Comparison of ENCODE assay signal across 24 cellular contexts in the genomic region with DNA sequence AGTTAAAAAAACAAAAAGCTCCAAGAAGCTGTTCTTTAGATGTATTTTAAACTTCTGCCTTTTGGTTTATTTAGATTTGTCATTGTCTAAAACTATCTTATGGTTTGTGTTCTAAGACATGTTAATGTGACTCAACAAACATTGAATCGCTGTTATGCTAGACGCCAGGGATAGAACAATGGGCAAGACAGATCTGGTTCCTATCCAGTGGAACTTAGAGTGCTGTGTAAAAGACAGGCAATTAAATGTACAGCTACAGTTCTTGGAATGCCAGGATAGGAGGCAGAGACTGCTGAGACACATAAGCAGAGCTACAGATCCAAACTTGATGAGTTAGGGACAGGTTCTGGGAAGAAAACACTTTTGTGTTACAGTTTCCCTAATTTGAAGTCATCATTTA. TPM values are rescaled to one million over a fixed set of nuclear protein-coding genes. Genes with fewer than 3 reads are reported as not detected.
A peak's percentile ranks its signal among the peaks of the same experiment; 100 is the strongest.
DNase-seq lines count a peak whose midpoint lies in the region; ATAC-seq, FAIRE-seq and TF ChIP-seq lines count a peak whose summit lies in the region.
"Had no signal": no experiment of that assay in that cellular context is flagged by ENCODE, and none has a peak within 500 bp of the region (broad histone marks: within the 10 kb centered on the region; RNA-seq: fewer than 3 reads in every experiment).

No MANE protein-coding gene starts in this region.

- no TSS peak for BruUV-seq in endothelial cell of umbilical vein (replicated peaks; lab: Mats Ljungman, UMichigan)

- H3K36me3 ChIP-seq in SK-N-MC (ENCODE audit: insufficient read depth, low read length): peaks cover 4% of the 10 kb centered on the region; the same call in 1 of the 2 replicates
- no peaks in the 10 kb centered on the region for H3K36me3 ChIP-seq in endothelial cell of umbilical vein (ENCODE audit: control insufficient read depth in 2 of 2, extremely low read depth in 1 of 2, insufficient read depth in 2 of 2, low read length in 2 of 2)
- no peaks in the 10 kb centered on the region for H3K36me3 ChIP-seq in mesendoderm (ENCODE audit: control insufficient read depth, insufficient read depth, low read length)

- intact Hi-C loops in endothelial cell of umbilical vein (cut with micrococcal nuclease) (no loop called here), left colon (cut with DNase I, micrococcal nuclease) (no loop called here)

- H3K18ac ChIP-seq in mesendoderm (ENCODE audit: low read length): no peak overlapping the region

- CTCF ChIA-PET in endothelial cell of umbilical vein (lab: Charles Lee): no interaction called here

- H3K79me2 ChIP-seq in endothelial cell of umbilical vein (ENCODE audit: control insufficient read depth, insufficient read depth, low read length) (no peaks in the 10 kb centered on the region), mesendoderm (ENCODE audit: control insufficient read depth, insufficient read depth, low read length) (no peaks in the 10 kb centered on the region)

- no peak overlapping the region for H3K56ac ChIP-seq in mesendoderm (ENCODE audit: low read length)

- no peaks in the 10 kb centered on the region for H4K20me1 ChIP-seq in endothelial cell of umbilical vein (replicated peaks; ENCODE audit: control insufficient read depth, extremely low read depth, insufficient read depth, low read length)

- H3K9me3 ChIP-seq in SK-N-MC (ENCODE audit: low read depth, low read length) (no peaks in the 10 kb centered on the region), endothelial cell of umbilical vein (replicated peaks; ENCODE audit: control insufficient read depth, insufficient read depth, low read length) (no peaks in the 10 kb centered on the region)
- H3K9me3 ChIP-seq: testis had no signal

- H2BK120ac ChIP-seq in mesendoderm (ENCODE audit: low read depth, low read length): no peak overlapping the region

- H3K27me3 ChIP-seq in endothelial cell of umbilical vein (ENCODE audit: control insufficient read depth in 2 of 2, insufficient read depth in 2 of 2, low read length in 2 of 2) (no peaks in the 10 kb centered on the region), mesendoderm (ENCODE audit: insufficient read depth, low read length, poor library complexity) (no peaks in the 10 kb centered on the region)
- H3K27me3 ChIP-seq: testis had no signal

- no peak overlapping the region for H2AK5ac ChIP-seq in mesendoderm (ENCODE audit: low read length)

- POLR2A ChIA-PET in endothelial cell of umbilical vein (lab: Charles Lee): no interaction called here

- H2AFZ ChIP-seq in endothelial cell of umbilical vein (ENCODE audit: low read depth, low read length): no peak overlapping the region

- WGBS in mesendoderm (ENCODE audit: extremely low coverage, insufficient coverage, low lambda C conversion rate): no CpG with 5 or more reads among the region's 2 CpGs

- H3K23ac ChIP-seq in mesendoderm (ENCODE audit: low read length): no peak overlapping the region

- FAIRE-seq in GM12892 (lab: Jason Lieb, UNC) (peak; percentile 21), endothelial cell of umbilical vein (lab: Jason Lieb, UNC) (peak; percentile 50)
- FAIRE-seq: GM12891 had no signal

- 0 out of 2 replicates have a peak overlapping the region, but pooled peaks have one; percentile 37 for H3K27ac ChIP-seq in SK-N-MC
- no peak overlapping the region for H3K27ac ChIP-seq in endothelial cell of umbilical vein (ENCODE audit: insufficient read depth, low read depth, low read length)
- no peak overlapping the region for H3K27ac ChIP-seq in mesendoderm (ENCODE audit: low read depth, low read length)
- H3K27ac ChIP-seq: C4-2B, KMS-11, testis had no signal

- H3K79me1 ChIP-seq in mesendoderm (ENCODE audit: low read length): no peaks in the 10 kb centered on the region

- H3K9ac ChIP-seq in SK-N-MC (ENCODE audit: insufficient read length) (no peak overlapping the region), endothelial cell of umbilical vein (replicated peaks; ENCODE audit: extremely low read depth, insufficient read depth, low read length) (no peak overlapping the region), mesendoderm (ENCODE audit: low read length) (no peak overlapping the region)
- H3K9ac ChIP-seq: KMS-11 had no signal

- TF ChIP-seq CTCF in endothelial cell of umbilical vein (IDR thresholded peaks at IDR 0.05; ENCODE audit: extremely low read depth in 1 of 2, insufficient read depth in 1 of 2, low read depth in 1 of 2, low read length in 2 of 2): no peak

- H4K5ac ChIP-seq in mesendoderm (ENCODE audit: low read length): no peak overlapping the region

- no peak overlapping the region for H2BK5ac ChIP-seq in mesendoderm (ENCODE audit: low read length)

- dilution Hi-C loops in endothelial cell of umbilical vein (cut with MboI; ENCODE audit: extremely low pct_ligation_motif_present, low sequenced_read_pairs): no loop called here

- H3K4me3 ChIP-seq in SK-N-MC (0 out of 2 replicates have a peak overlapping the region, but pooled peaks have one; percentile 11), endothelial cell of umbilical vein (replicated peaks in 1 of 3; ENCODE audit: insufficient read depth in 1 of 3, low read depth in 1 of 3, low read length in 3 of 3) (no peak overlapping the region), mesendoderm (ENCODE audit: low read length) (no peak overlapping the region)
- H3K4me3 ChIP-seq: testis had no signal

- peaks cover 6% of the 10 kb centered on the region for H3K4me1 ChIP-seq in endothelial cell of umbilical vein (ENCODE audit: control insufficient read depth, extremely low read depth, insufficient read depth, low read length)
- no peaks in the 10 kb centered on the region for H3K4me1 ChIP-seq in mesendoderm (ENCODE audit: control insufficient read depth, low read depth, low read length)
- H3K4me1 ChIP-seq: testis had no signal

- no peak overlapping the region for H3K4me2 ChIP-seq in endothelial cell of umbilical vein (ENCODE audit: insufficient read depth, low read length)
- H3K4me2 ChIP-seq in mesendoderm (ENCODE audit: low read length): no peak overlapping the region
- H3K4me2 ChIP-seq: KMS-11 had no signal

- TF ChIP-seq POLR2A in GM12892 (IDR thresholded peaks at IDR 0.05; ENCODE audit: low read depth, low read length) (no peak), endothelial cell of umbilical vein (IDR thresholded peaks at IDR 0.05; ENCODE audit: low read depth, low read length) (no peak)

- H3K4ac ChIP-seq in mesendoderm (ENCODE audit: low read depth, low read length): no peak overlapping the region

- peak; percentile 74 for ATAC-seq in left colon
- ATAC-seq: right cardiac atrium; stimulated activated effector memory CD8-positive, alpha-beta T cell treated with anti-CD3 and anti-CD28 coated beads, Interleukin-12 subunit alpha, Interleukin-12 subunit beta, amount 100 ng/mL, for 72 hours had no signal

- H4K8ac ChIP-seq in mesendoderm (ENCODE audit: low read depth, low read length): no peak overlapping the region

- no peak overlapping the region for H2BK15ac ChIP-seq in mesendoderm (replicated peaks; ENCODE audit: low read depth)

- no peak for DNase-seq in GM12892 (ENCODE audit: insufficient read length)
- no peak for DNase-seq in SK-N-MC (ENCODE audit: low read depth, low spot score)
- peak; percentile 31 for DNase-seq in endothelial cell of umbilical vein (ENCODE audit: low read depth, low spot score)
- DNase-seq in left colon: no peak
- no peak for DNase-seq in mesendoderm
- no peak for DNase-seq in DMS79 (lab: John Stamatoyannopoulos, UW)
- DNase-seq in hypothalamus (lab: John Stamatoyannopoulos, UW): no peak
- DNase-seq in stimulated activated CD4-positive, alpha-beta T cell treated with anti-CD3 and anti-CD28 coated beads, Interleukin-4, amount 100 ng/mL, for 1 hour: no peak
- DNase-seq: activated CD4-positive, alpha-beta T cell treated with anti-CD3 and anti-CD28 coated beads, Interleukin-2, amount 50 U/mL, for 1 hour; activated CD8-positive, alpha-beta memory T cell treated with anti-CD3 and anti-CD28 coated beads, Interleukin-2, amount 50 U/mL, for 4 hours; activated effector memory CD4-positive, alpha-beta T cell treated with anti-CD3 and anti-CD28 coated beads, Interleukin-2, amount 50 U/mL, for 16 hours; amniotic stem cell; effector memory CD4-positive, alpha-beta T cell; GF-D8; NCI-H1048; NCI-H2029; NCI-H510A; right cardiac atrium; T-helper 1 cell; testis had no signal

- no peaks in the 10 kb centered on the region for H3K9me1 ChIP-seq in endothelial cell of umbilical vein (replicated peaks; ENCODE audit: control insufficient read depth, extremely low read depth, insufficient read depth, low read length)

TF ChIP-seq in endothelial cell of umbilical vein, 7 proteins besides CTCF, POLR2A, EP300 and RAD21 (continues in another document):
- TF ChIP-seq POLR2AphosphoS5 (IDR thresholded peaks at IDR 0.05; ENCODE audit: insufficient read depth, low read depth, low read length): no peak
- TF ChIP-seq JUN (IDR thresholded peaks at IDR 0.05; ENCODE audit: borderline replicate concordance, insufficient read depth, insufficient read length, low read depth): no peak

RNA-seq across cellular contexts. Expression of a gene that starts 22.4 kb away (rescaled TPM):
- polyA plus RNA-seq in GM12892 (2012; ENCODE audit: missing spikeins): 15.7 TPM
- total RNA-seq in endothelial cell of umbilical vein (5.5 and 7.5 TPM in 2 replicates), left colon (10 to 100 TPM; 10.8 to 12.3 TPM)
- 0.88 and 1.1 TPM in 2 replicates for polyA plus RNA-seq in endothelial cell of umbilical vein
- polyA plus RNA-seq in endothelial cell of umbilical vein (2011; cell fraction: cytosol; rRNA removed): 1.4 and 2.2 TPM in 2 replicates
- polyA plus RNA-seq in endothelial cell of umbilical vein (2011; cell fraction: nucleus; rRNA removed): 0.81 and 1.4 TPM in 2 replicates
- 2.3 and 6.9 TPM in 2 replicates for polyA plus RNA-seq in endothelial cell of umbilical vein (2012)
- 0.87 and 1.2 TPM in 2 replicates for polyA minus RNA-seq in endothelial cell of umbilical vein
- polyA minus RNA-seq in endothelial cell of umbilical vein (2011; cell fraction: cytosol; rRNA and poly(A)+ RNA removed): 3.4 TPM
- polyA minus RNA-seq in endothelial cell of umbilical vein (2011; cell fraction: nucleus; rRNA and poly(A)+ RNA removed): 0.43 and 0.87 TPM in 2 replicates
- polyA plus RNA-seq in mesendoderm (2013, experiment 1 of 2): 4.8 TPM
- 5.1 TPM for polyA plus RNA-seq in mesendoderm (2013, experiment 2 of 2)

RNA-seq across cellular contexts. Expression of a gene that starts 28.1 kb away (rescaled TPM):
- polyA plus RNA-seq in GM12892 (2012; ENCODE audit: missing spikeins): 461 TPM
- 217 and 221 TPM in 2 replicates for total RNA-seq in endothelial cell of umbilical vein
- 350 and 423 TPM in 2 replicates for polyA plus RNA-seq in endothelial cell of umbilical vein
- 546 and 586 TPM in 2 replicates for polyA plus RNA-seq in endothelial cell of umbilical vein (2011; cell fraction: cytosol; rRNA removed)
- 204 and 220 TPM in 2 replicates for polyA plus RNA-seq in endothelial cell of umbilical vein (2011; cell fraction: nucleus; rRNA removed)
- 325 and 426 TPM in 2 replicates for polyA plus RNA-seq in endothelial cell of umbilical vein (2012)
- 127 and 129 TPM in 2 replicates for polyA minus RNA-seq in endothelial cell of umbilical vein
- 107 TPM for polyA minus RNA-seq in endothelial cell of umbilical vein (2011; cell fraction: cytosol; rRNA and poly(A)+ RNA removed)
- 62.2 and 64.5 TPM in 2 replicates for polyA minus RNA-seq in endothelial cell of umbilical vein (2011; cell fraction: nucleus; rRNA and poly(A)+ RNA removed)
- total RNA-seq in left colon: 100 to 1,000 TPM; 303 to 318 TPM
- 292 TPM for polyA plus RNA-seq in mesendoderm (2013, experiment 1 of 2)
- 284 TPM for polyA plus RNA-seq in mesendoderm (2013, experiment 2 of 2)
